ENCODE assay signal across 19 cellular contexts in the genomic region with DNA sequence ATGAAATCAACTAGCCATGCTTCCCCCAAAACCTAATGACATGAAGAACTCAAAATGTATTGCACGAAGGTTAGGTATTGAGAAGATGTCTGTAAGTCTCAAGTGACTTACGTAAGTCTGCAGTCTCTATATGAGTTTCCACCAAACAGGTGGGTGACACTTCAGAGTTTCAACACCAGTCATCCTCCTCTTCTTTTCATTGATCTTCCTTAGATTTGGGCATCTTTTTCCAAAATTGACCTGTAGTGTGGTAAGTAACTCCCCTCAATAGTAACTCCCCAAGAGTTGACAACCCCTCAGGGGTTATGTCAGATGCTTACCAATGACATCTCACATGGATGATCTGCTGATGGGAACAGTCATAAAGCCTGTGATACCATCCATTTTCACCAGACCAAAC. TPM values are rescaled to one million over a fixed set of nuclear protein-coding genes. Genes with fewer than 3 reads are reported as not detected.
DNase-seq lines count a peak whose midpoint lies in the region; ATAC-seq and TF ChIP-seq lines count a peak whose summit lies in the region.
"Had no signal": no experiment of that assay in that cellular context is flagged by ENCODE, and none has a peak within 500 bp of the region (broad histone marks: within the 10 kb centered on the region; RNA-seq: fewer than 3 reads in every experiment).

No MANE protein-coding gene starts in this region.

- no peak overlapping the region for H3K27ac Mint-ChIP-seq in activated CD8-positive, alpha-beta T cell treated with anti-CD3 and anti-CD28 coated beads for 36 hours
- no peak overlapping the region for H3K27ac Mint-ChIP-seq in activated CD8-positive, alpha-beta T cell treated with anti-CD3 and anti-CD28 coated beads, Interleukin-2, amount 10 ng/mL, durations not matched to agents 7 days and 5 days
- H3K27ac Mint-ChIP-seq: CD14-positive monocyte had no signal

- no peak overlapping the region for H3K4me3 Mint-ChIP-seq in activated CD8-positive, alpha-beta T cell treated with anti-CD3 and anti-CD28 coated beads for 36 hours
- H3K4me3 Mint-ChIP-seq in activated CD8-positive, alpha-beta T cell treated with anti-CD3 and anti-CD28 coated beads, Interleukin-2, amount 10 ng/mL, durations not matched to agents 7 days and 5 days, result no peak overlapping the region
- H3K4me3 Mint-ChIP-seq: CD14-positive monocyte had no signal

- H3K27ac ChIP-seq in OCI-LY3 (ENCODE audit: low read length), result no peak overlapping the region
- H3K27ac ChIP-seq: PC-9, RWPE1 had no signal

- peaks cover 22% of the 10 kb centered on the region for H3K4me1 ChIP-seq in OCI-LY3 (ENCODE audit: low read length)

- intact Hi-C loops in activated CD8-positive, alpha-beta T cell treated with anti-CD3 and anti-CD28 coated beads for 36 hours (cut with micrococcal nuclease), result loop anchor here (5.0 kb wide), 1 partner anchor 87 kb away; no protein-coding TSS in a partner anchor

- no peaks in the 10 kb centered on the region for H3K79me2 ChIP-seq in OCI-LY3 (ENCODE audit: low read length)

- H3K9ac ChIP-seq in OCI-LY3 (ENCODE audit: low read length), result no peak overlapping the region

- no peaks in the 10 kb centered on the region for H3K9me3 Mint-ChIP-seq in activated CD8-positive, alpha-beta T cell treated with anti-CD3 and anti-CD28 coated beads for 36 hours
- no peaks in the 10 kb centered on the region for H3K9me3 Mint-ChIP-seq in activated CD8-positive, alpha-beta T cell treated with anti-CD3 and anti-CD28 coated beads, Interleukin-2, amount 10 ng/mL, durations not matched to agents 7 days and 5 days (ENCODE audit: insufficient read depth)

- H3K36me3 ChIP-seq in OCI-LY3 (replicated peaks; ENCODE audit: low read depth, low read length), result no peaks in the 10 kb centered on the region

- H3K4me1 Mint-ChIP-seq in activated CD8-positive, alpha-beta T cell treated with anti-CD3 and anti-CD28 coated beads for 36 hours (ENCODE audit: low read depth), result no peaks in the 10 kb centered on the region
- no peaks in the 10 kb centered on the region for H3K4me1 Mint-ChIP-seq in activated CD8-positive, alpha-beta T cell treated with anti-CD3 and anti-CD28 coated beads, Interleukin-2, amount 10 ng/mL, durations not matched to agents 7 days and 5 days (ENCODE audit: low read depth)

- POLR2A ChIA-PET in activated CD8-positive, alpha-beta T cell treated with anti-CD3 and anti-CD28 coated beads for 36 hours (lab: Charles Lee), result no interaction called here
- POLR2A ChIA-PET in activated CD8-positive, alpha-beta T cell treated with anti-CD3 and anti-CD28 coated beads, Interleukin-2, amount 10 ng/mL, durations not matched to agents 7 days and 5 days (lab: Charles Lee), result no interaction called here

- no peaks in the 10 kb centered on the region for H3K27me3 ChIP-seq in OCI-LY3 (ENCODE audit: low read depth, low read length)

- DNase-seq in activated CD8-positive, alpha-beta T cell treated with anti-CD3 and anti-CD28 coated beads for 36 hours, result no peak
- DNase-seq in activated CD8-positive, alpha-beta T cell treated with anti-CD3 and anti-CD28 coated beads, Interleukin-2, amount 10 ng/mL, durations not matched to agents 7 days and 5 days, result no peak
- peak; percentile 59 for DNase-seq in GM12865 (ENCODE audit: low read depth)
- DNase-seq in EL, result no peak
- no peak for DNase-seq in NCI-H1417 (lab: John Stamatoyannopoulos, UW)
- DNase-seq: 8988T, DMS79, KBM-7, NCI-H1105 treated with DMSO at 0.1 percent for 48 hours, NCI-H187 treated with DMSO at 0.1 percent for 48 hours, NCI-H345, NCI-H524 treated with DMSO at 0.1 percent for 48 hours, PC-9, SIG-M5 had no signal

- H3K27me3 Mint-ChIP-seq in activated CD8-positive, alpha-beta T cell treated with anti-CD3 and anti-CD28 coated beads for 36 hours, result peaks cover 3% of the 10 kb centered on the region
- H3K27me3 Mint-ChIP-seq in activated CD8-positive, alpha-beta T cell treated with anti-CD3 and anti-CD28 coated beads, Interleukin-2, amount 10 ng/mL, durations not matched to agents 7 days and 5 days (ENCODE audit: low read depth), result peaks cover 25% of the 10 kb centered on the region

- H3K4me3 ChIP-seq in GM12865 (ENCODE audit: low read depth, low read length), result no peak overlapping the region
- H3K4me3 ChIP-seq in OCI-LY3 (ENCODE audit: low read length), result no peak overlapping the region
- H3K4me3 ChIP-seq: PC-9 had no signal

- peak; percentile 45 for ATAC-seq in activated CD8-positive, alpha-beta T cell treated with anti-CD3 and anti-CD28 coated beads for 36 hours
- no peak for ATAC-seq in activated CD8-positive, alpha-beta T cell treated with anti-CD3 and anti-CD28 coated beads, Interleukin-2, amount 10 ng/mL, durations not matched to agents 7 days and 5 days
- ATAC-seq in HG02798 (IDR thresholded peaks at IDR 0.05; ENCODE audit: poor library complexity, unreplicated experiment) (peak; percentile 52), GM21390 (IDR thresholded peaks at IDR 0.05; ENCODE audit: unreplicated experiment) (no peak)

- no peaks in the 10 kb centered on the region for H3K36me3 Mint-ChIP-seq in activated CD8-positive, alpha-beta T cell treated with anti-CD3 and anti-CD28 coated beads for 36 hours (ENCODE audit: low read depth)
- no peaks in the 10 kb centered on the region for H3K36me3 Mint-ChIP-seq in activated CD8-positive, alpha-beta T cell treated with anti-CD3 and anti-CD28 coated beads, Interleukin-2, amount 10 ng/mL, durations not matched to agents 7 days and 5 days (ENCODE audit: low read depth)
- H3K36me3 Mint-ChIP-seq: CD14-positive monocyte had no signal

- CTCF ChIA-PET in activated CD8-positive, alpha-beta T cell treated with anti-CD3 and anti-CD28 coated beads for 36 hours (lab: Charles Lee), result interaction anchor here (0.8 to 3.6 kb wide), 5 partner anchors 14 to 86 kb away, joined by 3 to 18 read pairs (median 3); no protein-coding TSS in a partner anchor
- CTCF ChIA-PET in activated CD8-positive, alpha-beta T cell treated with anti-CD3 and anti-CD28 coated beads, Interleukin-2, amount 10 ng/mL, durations not matched to agents 7 days and 5 days (lab: Charles Lee), result interaction anchor here (0.7 to 2.8 kb wide), 8 partner anchors 14 to 401 kb away, joined by 3 to 18 read pairs (median 3); a partner anchor contains a TSS

- no peaks in the 10 kb centered on the region for H4K20me1 ChIP-seq in OCI-LY3 (ENCODE audit: insufficient read depth, low read length)

- H3K4me2 ChIP-seq in OCI-LY3 (ENCODE audit: low read length), result peak overlapping the region; percentile 68
- H3K4me2 ChIP-seq: PC-9 had no signal

- no peaks in the 10 kb centered on the region for H3K9me3 ChIP-seq in OCI-LY3 (ENCODE audit: insufficient read depth, low read length)

- TF ChIP-seq CTCF in activated CD8-positive, alpha-beta T cell treated with anti-CD3 and anti-CD28 coated beads for 36 hours (IDR thresholded peaks at IDR 0.05), result no peak
- TF ChIP-seq CTCF in GM12865 (IDR thresholded peaks at IDR 0.05; ENCODE audit: insufficient read depth, low read depth, low read length, missing control alignments) (no peak), OCI-LY3 (IDR thresholded peaks at IDR 0.05; ENCODE audit: low read depth, low read length) (no peak)

- H2AFZ ChIP-seq in OCI-LY3 (ENCODE audit: low read depth, low read length), result no peak overlapping the region
- H2AFZ ChIP-seq: PC-9 had no signal

RNA-seq across cellular contexts. Expression of a gene that starts 46.1 kb away (rescaled TPM):
- under 1 TPM; 0.13 to 0.16 TPM for total RNA-seq in activated CD8-positive, alpha-beta T cell treated with anti-CD3 and anti-CD28 coated beads for 36 hours
- not detected for total RNA-seq in activated CD8-positive, alpha-beta T cell treated with anti-CD3 and anti-CD28 coated beads, Interleukin-2, amount 10 ng/mL, durations not matched to agents 7 days and 5 days

RNA-seq across cellular contexts. Expression of a gene that starts 59.9 kb away (rescaled TPM):
- total RNA-seq in activated CD8-positive, alpha-beta T cell treated with anti-CD3 and anti-CD28 coated beads for 36 hours, result 10 to 100 TPM; 27.0 to 28.1 TPM
- 10 to 100 TPM; 28.2 to 29.8 TPM for total RNA-seq in activated CD8-positive, alpha-beta T cell treated with anti-CD3 and anti-CD28 coated beads, Interleukin-2, amount 10 ng/mL, durations not matched to agents 7 days and 5 days

Comparison
In these comparisons a context has a peak if more than half of its experiments do, and no peak if none do; other contexts are left out.
1. ATAC-seq: peak in activated CD8-positive, alpha-beta T cell treated with anti-CD3 and anti-CD28 coated beads for 36 hours (single experiment) and HG02798 (single experiment); none in activated CD8-positive, alpha-beta T cell treated with anti-CD3 and anti-CD28 coated beads, Interleukin-2, amount 10 ng/mL, durations not matched to agents 7 days and 5 days (single experiment) and GM21390 (single experiment).